Comparison of ENCODE assay signal across 1 cellular context in genomic region chr4:166012129-166013078, GRCh38.
TF ChIP-seq lines count a peak whose summit lies in the region.

No MANE protein-coding gene starts in this region.

TF ChIP-seq in HCT116, 20 proteins besides CTCF, POLR2A, EP300 and RAD21 (continued from another document):
- TF ChIP-seq ATF3 (IDR thresholded peaks at IDR 0.05): no peak
- TF ChIP-seq POLR2AphosphoS5 (IDR thresholded peaks at IDR 0.05; ENCODE audit: low read depth, low read length): no peak
TF ChIP-seq in HCT116: peak in this region for 4.
